23 cellular contexts compared by ENCODE assay signal in genomic region chr6:132390451-132390850, GRCh38. TPM values are rescaled to one million over a fixed set of nuclear protein-coding genes. Genes with fewer than 3 reads are reported as not detected.
"Had no signal": no experiment of that assay in that cellular context is flagged by ENCODE, and none has a peak within 500 bp of the region (broad histone marks: within the 10 kb centered on the region; RNA-seq: fewer than 3 reads in every experiment).

No MANE protein-coding gene starts in this region.

- H2AFZ ChIP-seq: PC-9 had no signal

- H3K27ac Mint-ChIP-seq: activated CD4-positive, alpha-beta memory T cell treated with anti-CD3 and anti-CD28 coated beads, Interleukin-2, amount 10 ng/mL, durations not matched to agents 7 days and 5 days; activated CD4-positive, alpha-beta T cell treated with anti-CD3 and anti-CD28 coated beads for 36 hours; activated naive CD4-positive, alpha-beta T cell treated with anti-CD3 and anti-CD28 coated beads for 36 hours; activated naive CD8-positive, alpha-beta T cell; activated T-helper 17 cell treated with anti-CD3 and anti-CD28 coated beads, Interleukin-2, amount 50 U/mL, for 72 hours had no signal

- DNase-seq: activated CD4-positive, alpha-beta memory T cell treated with anti-CD3 and anti-CD28 coated beads, Interleukin-2, amount 10 ng/mL, durations not matched to agents 7 days and 5 days; activated CD4-positive, alpha-beta T cell treated with anti-CD3 and anti-CD28 coated beads for 36 hours; activated CD4-positive, alpha-beta T cell treated with anti-CD3 and anti-CD28 coated beads, Interleukin-2, amount 50 U/mL, for 1 hour; activated gamma-delta T cell; activated naive CD4-positive, alpha-beta T cell treated with anti-CD3 and anti-CD28 coated beads for 36 hours; activated T-cell treated with anti-CD3 and anti-CD28 coated beads for 4 hours; activated T-cell treated with anti-CD3 and anti-CD28 coated beads, Interleukin-2, amount 50 U/mL, for 48 hours; amygdala; cortex of kidney; NCI-H1105; NCI-H1436; NCI-H187 treated with DMSO at 0.1 percent for 48 hours; NCI-H2081 treated with DMSO at 0.1 percent for 48 hours; NCI-H446; NCI-H524; PC-9; SIG-M5; T-helper 1 cell had no signal

- H3K4me3 Mint-ChIP-seq: activated CD4-positive, alpha-beta memory T cell treated with anti-CD3 and anti-CD28 coated beads, Interleukin-2, amount 10 ng/mL, durations not matched to agents 7 days and 5 days; activated CD4-positive, alpha-beta T cell treated with anti-CD3 and anti-CD28 coated beads for 36 hours; activated naive CD4-positive, alpha-beta T cell treated with anti-CD3 and anti-CD28 coated beads for 36 hours; activated naive CD8-positive, alpha-beta T cell; activated T-helper 17 cell treated with anti-CD3 and anti-CD28 coated beads, Interleukin-2, amount 50 U/mL, for 72 hours; central memory CD8-positive, alpha-beta T cell had no signal

- ATAC-seq: activated CD4-positive, alpha-beta T cell treated with anti-CD3 and anti-CD28 coated beads for 36 hours; activated T-helper 17 cell treated with anti-CD3 and anti-CD28 coated beads, Interleukin-2, amount 50 U/mL, for 72 hours had no signal

- H3K4me3 ChIP-seq: PC-9 had no signal

- H3K27ac ChIP-seq: PC-9, VCaP had no signal

- H3K4me2 ChIP-seq: PC-9 had no signal

- H3K4me1 Mint-ChIP-seq: activated CD4-positive, alpha-beta memory T cell treated with anti-CD3 and anti-CD28 coated beads, Interleukin-2, amount 10 ng/mL, durations not matched to agents 7 days and 5 days; activated CD4-positive, alpha-beta T cell treated with anti-CD3 and anti-CD28 coated beads for 36 hours; activated T-helper 17 cell treated with anti-CD3 and anti-CD28 coated beads, Interleukin-2, amount 50 U/mL, for 72 hours; central memory CD8-positive, alpha-beta T cell had no signal

RNA-seq across cellular contexts. Expression of gene MOXD1, which starts 10.8 kb away (rescaled TPM):
- total RNA-seq: activated CD4-positive, alpha-beta memory T cell treated with anti-CD3 and anti-CD28 coated beads, Interleukin-2, amount 10 ng/mL, durations not matched to agents 7 days and 5 days; activated CD4-positive, alpha-beta T cell treated with anti-CD3 and anti-CD28 coated beads for 36 hours; activated naive CD4-positive, alpha-beta T cell treated with anti-CD3 and anti-CD28 coated beads for 36 hours; activated T-helper 17 cell treated with anti-CD3 and anti-CD28 coated beads, Interleukin-2, amount 50 U/mL, for 72 hours; T-helper 2 cell treated with Interferon-gamma antibody and Interleukin-4, amounts not matched to agents 100 ng/mL and 5 ng/mL, for 36 hours had no signal
